ENCODE assay signal across 1 cellular context in genomic region chr20:62831854-62832211, GRCh38.
TF ChIP-seq lines count a peak whose summit lies in the region.

No MANE protein-coding gene starts in this region.

TF ChIP-seq in HepG2, 621 proteins besides CTCF, POLR2A, EP300 and RAD21:
- peak; percentile 18; the same call in 1 of the 2 replicates for TF ChIP-seq TGIF2 (CRISPR knock-in tag; IDR thresholded peaks at IDR 0.05)
- TF ChIP-seq POLR2G (IDR thresholded peaks at IDR 0.05; ENCODE audit: low read depth, low read length): peak; percentile 47; the same call in 1 of the 2 replicates
- no peak for TF ChIP-seq ZNF577 (CRISPR knock-in tag; IDR thresholded peaks at IDR 0.05; ENCODE audit: borderline replicate concordance, low read depth)
- TF ChIP-seq NCOR1 (IDR thresholded peaks at IDR 0.05; ENCODE audit: borderline replicate concordance, low read length): peak; percentile 46; the same call in 1 of the 2 replicates
- no peak for TF ChIP-seq ZNF883 (CRISPR knock-in tag; IDR thresholded peaks at IDR 0.05; ENCODE audit: not compliant biosample characterization)
- peak; percentile 60; the same call in 1 of the 2 replicates for TF ChIP-seq BCL6 (CRISPR knock-in tag; IDR thresholded peaks at IDR 0.05)
- TF ChIP-seq SKI (IDR thresholded peaks at IDR 0.05; ENCODE audit: partially characterized antibody): peak; percentile 83
- TF ChIP-seq SOX5 (CRISPR knock-in tag; IDR thresholded peaks at IDR 0.05; ENCODE audit: borderline replicate concordance): peak; percentile 42; the same call in 1 of the 2 replicates
- TF ChIP-seq FOXA1 (IDR thresholded peaks at IDR 0.05): no peak
- peak; percentile 24; the same call in 1 of the 2 replicates for TF ChIP-seq FOXA1 (CRISPR knock-in tag; IDR thresholded peaks at IDR 0.05)
- peak; percentile 53 for TF ChIP-seq FOXO1 (CRISPR knock-in tag; IDR thresholded peaks at IDR 0.05)
- peak; percentile 46; the same call in 1 of the 2 replicates for TF ChIP-seq ZFX (CRISPR knock-in tag; IDR thresholded peaks at IDR 0.05; ENCODE audit: low read depth)
- TF ChIP-seq NFE2L2 (IDR thresholded peaks at IDR 0.05; ENCODE audit: low read length): no peak
- TF ChIP-seq RXRB (CRISPR knock-in tag; IDR thresholded peaks at IDR 0.05; ENCODE audit: borderline replicate concordance): peak; percentile 10; the same call in 1 of the 2 replicates
- 0 out of 2 replicates have a peak, but pooled peaks have one; percentile 12 for TF ChIP-seq FOXA3 (CRISPR knock-in tag; IDR thresholded peaks at IDR 0.05)
- peak; percentile 22; the same call in 1 of the 2 replicates for TF ChIP-seq ZFY (CRISPR knock-in tag; IDR thresholded peaks at IDR 0.05)
- peak; percentile 45; the same call in 1 of the 2 replicates for TF ChIP-seq SKIL (CRISPR knock-in tag; IDR thresholded peaks at IDR 0.05; ENCODE audit: borderline replicate concordance)
- no peak for TF ChIP-seq NR2F6 (IDR thresholded peaks at IDR 0.05)
- TF ChIP-seq NR2F6 (CRISPR knock-in tag; IDR thresholded peaks at IDR 0.05): peak; percentile 24; the same call in 1 of the 2 replicates
- no peak for TF ChIP-seq ERF (CRISPR knock-in tag; IDR thresholded peaks at IDR 0.05)
- TF ChIP-seq HIVEP1 (CRISPR knock-in tag; IDR thresholded peaks at IDR 0.05): no peak
- TF ChIP-seq PATZ1 (CRISPR knock-in tag; IDR thresholded peaks at IDR 0.05): no peak
- TF ChIP-seq ZNF574 (CRISPR knock-in tag; IDR thresholded peaks at IDR 0.05): peak; percentile 14; the same call in 1 of the 2 replicates
- peak; percentile 20; the same call in 1 of the 2 replicates for TF ChIP-seq RXRA (CRISPR knock-in tag; IDR thresholded peaks at IDR 0.05)
- peak; percentile 30 for TF ChIP-seq TBL1XR1 (IDR thresholded peaks at IDR 0.05; ENCODE audit: borderline replicate concordance, low read length, partially characterized antibody)
- TF ChIP-seq RARA (CRISPR knock-in tag; IDR thresholded peaks at IDR 0.05): 0 out of 2 replicates have a peak, but pooled peaks have one; percentile 19
- peak; percentile 50 for TF ChIP-seq TEAD3 (CRISPR knock-in tag; optimal IDR thresholded peaks at IDR 0.05; ENCODE audit: borderline replicate concordance)
- TF ChIP-seq REXO4 (CRISPR knock-in tag; IDR thresholded peaks at IDR 0.05; ENCODE audit: borderline replicate concordance): no peak
- no peak for TF ChIP-seq SOX6 (IDR thresholded peaks at IDR 0.05)
- no peak for TF ChIP-seq SOX6 (CRISPR knock-in tag; IDR thresholded peaks at IDR 0.05)
- TF ChIP-seq SOX13 (IDR thresholded peaks at IDR 0.05): no peak
- TF ChIP-seq SOX13 (CRISPR knock-in tag; conservative IDR thresholded peaks at IDR 0.05 in 1 of 2, IDR thresholded peaks at IDR 0.05 in 1 of 2): peak in 1 of 2 experiments; percentile 20; a peak in 1 of 4 replicates
- TF ChIP-seq PHF8 (CRISPR knock-in tag; IDR thresholded peaks at IDR 0.05): 0 out of 2 replicates have a peak, but pooled peaks have one; percentile 18
- TF ChIP-seq NRL (CRISPR knock-in tag; IDR thresholded peaks at IDR 0.05; ENCODE audit: borderline replicate concordance): peak; percentile 35; the same call in 1 of the 2 replicates
- TF ChIP-seq TBX2 (CRISPR knock-in tag; IDR thresholded peaks at IDR 0.05; ENCODE audit: borderline replicate concordance): 0 out of 2 replicates have a peak, but pooled peaks have one; percentile 19
